In genomic region chr3:100993309-100993708, GRCh38 we compare ENCODE assay signal across 7 cellular contexts. TPM values are rescaled to one million over a fixed set of nuclear protein-coding genes. Genes with fewer than 3 reads are reported as not detected.
DNase-seq lines count a peak whose midpoint lies in the region; ATAC-seq lines count a peak whose summit lies in the region.

A gene with protein sequence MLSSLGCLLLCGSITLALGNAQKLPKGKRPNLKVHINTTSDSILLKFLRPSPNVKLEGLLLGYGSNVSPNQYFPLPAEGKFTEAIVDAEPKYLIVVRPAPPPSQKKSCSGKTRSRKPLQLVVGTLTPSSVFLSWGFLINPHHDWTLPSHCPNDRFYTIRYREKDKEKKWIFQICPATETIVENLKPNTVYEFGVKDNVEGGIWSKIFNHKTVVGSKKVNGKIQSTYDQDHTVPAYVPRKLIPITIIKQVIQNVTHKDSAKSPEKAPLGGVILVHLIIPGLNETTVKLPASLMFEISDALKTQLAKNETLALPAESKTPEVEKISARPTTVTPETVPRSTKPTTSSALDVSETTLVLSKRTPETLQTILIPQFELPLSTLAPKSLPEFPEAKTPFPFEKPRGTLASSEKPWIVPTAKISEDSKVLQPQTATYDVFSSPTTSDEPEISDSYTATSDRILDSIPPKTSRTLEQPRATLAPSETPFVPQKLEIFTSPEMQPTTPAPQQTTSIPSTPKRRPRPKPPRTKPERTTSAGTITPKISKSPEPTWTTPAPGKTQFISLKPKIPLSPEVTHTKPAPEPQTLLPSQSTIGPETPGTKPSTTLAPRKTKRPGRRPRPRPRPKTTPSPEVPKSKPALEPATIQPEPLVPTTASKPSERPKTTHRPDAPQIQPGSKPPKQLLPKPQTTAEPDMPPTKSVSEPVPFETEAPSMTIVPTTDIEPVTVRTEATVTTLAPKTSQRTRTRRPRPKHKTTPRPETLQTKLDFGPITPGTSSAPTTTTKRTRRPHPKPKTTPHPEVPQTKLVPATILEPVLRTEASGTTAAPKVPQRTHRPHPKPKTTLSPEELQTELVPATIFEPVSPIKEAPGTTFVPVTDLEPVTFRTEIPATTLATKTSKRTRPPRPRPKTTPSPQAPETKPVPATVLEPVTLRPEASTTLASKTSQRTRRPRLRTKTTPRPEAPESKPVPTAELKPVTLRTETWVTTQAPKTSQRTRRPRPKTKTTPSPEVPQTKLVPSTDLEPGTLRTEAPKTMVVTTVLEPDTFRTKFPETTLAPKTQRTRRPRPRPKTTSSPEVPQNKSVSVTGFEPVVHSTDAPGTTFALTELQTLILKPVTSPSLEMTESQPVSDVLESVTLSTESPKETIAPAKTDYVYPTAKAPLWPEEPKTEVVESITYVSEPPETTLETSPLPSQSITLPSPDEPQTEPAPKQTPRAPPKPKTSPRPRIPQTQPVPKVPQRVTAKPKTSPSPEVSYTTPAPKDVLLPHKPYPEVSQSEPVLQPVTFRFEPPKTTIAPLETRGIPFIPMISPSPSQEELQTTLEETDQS (N-terminal part only) (minus strand): TSS chr3:100993421. CDS start chr3:100993384, 37 bp downstream.

- intact Hi-C loops in left cardiac atrium (cut with DNase I) (no loop called here), sciatic nerve (cut with DNase I) (no loop called here)

- ATAC-seq in left cardiac atrium (peak; percentile 95 to 99), sciatic nerve (peak; percentile 97)

- no peaks in the 10 kb centered on the region for H3K27me3 ChIP-seq in adipocyte (replicated peaks; ENCODE audit: control insufficient read depth, insufficient read depth, low read length)

- no peaks in the 10 kb centered on the region for H3K9me3 ChIP-seq in adipocyte (ENCODE audit: control insufficient read depth, low read length)

- DNase-seq in HT1080 (ENCODE audit: low read depth) (peak; percentile 88), adipocyte (ENCODE audit: low read depth) (peak; percentile 91), left cardiac atrium (peak; percentile 82), sciatic nerve (ENCODE audit: low spot score) (peak; percentile 82), NCI-H2107 (lab: John Stamatoyannopoulos, UW) (no peak), epidermal melanocyte (ENCODE audit: insufficient read length, low spot score) (no peak)
- DNase-seq in activated effector memory CD4-positive, alpha-beta T cell treated with Interleukin-2 at 50 U/mL for 16 hours: no peak

- H3K4me3 ChIP-seq in adipocyte (ENCODE audit: low read length): peak within 1 kb of the TSS; percentile 83

- H3K9ac ChIP-seq in adipocyte (ENCODE audit: low read length): peak within 1 kb of the TSS; percentile 82

- H3K4me1 ChIP-seq in adipocyte (ENCODE audit: control insufficient read depth, insufficient read depth, low read length): peaks cover 26% of the 10 kb centered on the region

- no peaks in the 10 kb centered on the region for H3K36me3 ChIP-seq in adipocyte (ENCODE audit: control insufficient read depth, insufficient read depth, low read length, severe bottlenecking)

RNA-seq across cellular contexts. Expression of the gene that starts here (rescaled TPM):
- total RNA-seq in HT1080 (2014; rRNA removed; shearing (Covaris generic)): 0.23 and 2.2 TPM in 2 replicates
- 4.8 and 7.6 TPM in 2 replicates for polyA plus RNA-seq in HT1080 (2015; cell fraction: cytosol; rRNA removed)
- polyA plus RNA-seq in HT1080 (2015; cell fraction: nucleus; rRNA removed): 35.4 and 99.3 TPM in 2 replicates
- total RNA-seq in left cardiac atrium: 10 to 100 TPM; 59.8 to 72.0 TPM
- total RNA-seq in sciatic nerve: 369 TPM

Comparison
In these comparisons a context has a peak if more than half of its experiments do, and no peak if none do; other contexts are left out.
1. RNA of the gene that starts here (total RNA-seq): 369 TPM in sciatic nerve (single experiment) and 59.8 to 72.0 TPM in left cardiac atrium; 0.23 to 2.2 TPM in HT1080; every median in the first group is over 10 times any median in the second.
2. DNase-seq: peak in HT1080 (single experiment), adipocyte (single experiment), left cardiac atrium (single experiment) and sciatic nerve (single experiment); none in NCI-H2107 (single experiment), epidermal melanocyte (single experiment) and activated effector memory CD4-positive, alpha-beta T cell treated with Interleukin-2 at 50 U/mL for 16 hours (single experiment).